Comparison of ENCODE assay signal across 8 cellular contexts in the genomic region with DNA sequence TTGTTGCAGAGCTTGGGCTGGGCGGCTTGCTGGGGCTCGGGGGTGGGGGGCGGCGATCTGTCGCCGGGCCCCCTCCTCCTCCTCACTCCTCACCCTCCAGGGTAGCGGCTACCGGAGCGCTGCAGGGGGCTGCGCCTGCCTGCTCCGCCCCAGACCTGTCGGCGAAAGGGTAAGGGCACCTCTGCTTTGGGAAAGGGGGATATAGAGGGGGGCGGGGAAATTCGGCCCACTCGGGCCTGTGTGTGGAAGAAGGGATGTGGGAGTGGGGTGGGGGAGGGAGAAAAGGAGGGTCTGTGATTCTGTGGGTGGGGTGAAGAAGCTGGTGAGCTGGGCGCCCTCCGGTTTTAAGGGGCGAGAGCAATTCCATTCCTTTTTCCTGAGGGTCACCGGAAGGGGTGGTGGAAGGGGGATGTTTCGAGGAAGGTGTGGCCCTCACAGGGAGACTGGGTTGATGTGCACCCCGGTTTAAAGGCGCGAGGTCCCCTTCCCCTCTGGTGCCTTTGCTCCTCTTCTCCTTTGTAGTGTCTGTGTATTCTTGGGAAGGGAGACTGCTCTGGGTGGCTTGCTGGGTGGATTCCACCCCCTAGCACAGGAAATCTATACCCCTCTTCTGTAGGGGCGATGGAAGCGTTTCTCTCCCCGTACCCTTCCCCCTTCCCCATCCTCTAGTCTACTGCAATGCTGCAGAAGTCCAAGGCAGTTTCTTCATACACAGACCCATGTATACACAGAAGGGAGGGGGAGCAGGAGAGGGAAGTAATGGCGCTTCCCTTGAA. TPM values are rescaled to one million over a fixed set of nuclear protein-coding genes. Genes with fewer than 3 reads are reported as not detected.
DNase-seq lines count a peak whose midpoint lies in the region; ATAC-seq and TF ChIP-seq lines count a peak whose summit lies in the region.

No MANE protein-coding gene starts in this region.

- peaks cover 19% of the 10 kb centered on the region for H3K4me1 Mint-ChIP-seq in glutamatergic neuron (ENCODE audit: low read depth, unreplicated experiment)

- H3K27ac Mint-ChIP-seq in glutamatergic neuron (ENCODE audit: unreplicated experiment): peak overlapping the region; percentile 92

- peaks cover 12% of the 10 kb centered on the region for H3K27me3 Mint-ChIP-seq in glutamatergic neuron (ENCODE audit: unreplicated experiment)

- peak overlapping the region; percentile 96 for H3K4me3 Mint-ChIP-seq in glutamatergic neuron (ENCODE audit: unreplicated experiment)

- no peaks in the 10 kb centered on the region for H3K36me3 Mint-ChIP-seq in glutamatergic neuron (ENCODE audit: unreplicated experiment)

- DNase-seq in DMS 273 (lab: John Stamatoyannopoulos, UW; ENCODE audit: unreplicated experiment) (peak; percentile 65), NCI-H510A treated with DMSO at 0.1 percent for 48 hours (lab: John Stamatoyannopoulos, UW) (peak; percentile 26), glutamatergic neuron (peak; percentile 20), omental fat pad (ENCODE audit: low spot score) (no peak), SHP77 treated with DMSO at 0.1 percent for 48 hours (lab: John Stamatoyannopoulos, UW) (no peak), NCI-H2029 treated with DMSO at 0.1 percent for 48 hours (lab: John Stamatoyannopoulos, UW) (no peak)
- DNase-seq in activated T-helper 1 cell treated with anti-CD3 and anti-CD28 coated beads, Interleukin-2, amount 50 U/mL, for 16 hours (ENCODE audit: low read depth in 1 of 2, low spot score in 1 of 2): peak; percentile 4

- no peak for TF ChIP-seq CTCF in glutamatergic neuron (IDR thresholded peaks at IDR 0.05; ENCODE audit: partially characterized antibody, unreplicated experiment)
- TF ChIP-seq CTCF in omental fat pad (IDR thresholded peaks at IDR 0.05): no peak

- ATAC-seq in GM21825 (IDR thresholded peaks at IDR 0.05; ENCODE audit: unreplicated experiment) (peak; percentile 17), omental fat pad (ENCODE audit: low FRiP score) (peak; percentile 1)

- H3K9me3 Mint-ChIP-seq in glutamatergic neuron (ENCODE audit: unreplicated experiment): peaks cover 7% of the 10 kb centered on the region

RNA-seq across cellular contexts. Expression of a gene that starts 0.9 kb away (rescaled TPM):
- total RNA-seq in glutamatergic neuron (ENCODE audit: unreplicated experiment) (133 TPM), omental fat pad (10 to 100 TPM; 60.3 to 84.2 (median 64.3) TPM)

Comparison
In these comparisons a context has a peak if more than half of its experiments do, and no peak if none do; other contexts are left out.
1. DNase-seq: peak in DMS 273 (single experiment), NCI-H510A treated with DMSO at 0.1 percent for 48 hours (single experiment), activated T-helper 1 cell treated with anti-CD3 and anti-CD28 coated beads, Interleukin-2, amount 50 U/mL, for 16 hours (2 of 2) and glutamatergic neuron (single experiment); none in omental fat pad (single experiment), SHP77 treated with DMSO at 0.1 percent for 48 hours (single experiment) and NCI-H2029 treated with DMSO at 0.1 percent for 48 hours (single experiment).